In genomic region chr5:79025054-79025465, GRCh38 we compare ENCODE assay signal across 9 cellular contexts. TPM values are rescaled to one million over a fixed set of nuclear protein-coding genes. Genes with fewer than 3 reads are reported as not detected.
A peak's percentile ranks its signal among the peaks of the same experiment; 100 is the strongest.
DNase-seq lines count a peak whose midpoint lies in the region; ATAC-seq and TF ChIP-seq lines count a peak whose summit lies in the region.
"Had no signal": no experiment of that assay in that cellular context is flagged by ENCODE, and none has a peak within 500 bp of the region (broad histone marks: within the 10 kb centered on the region; RNA-seq: fewer than 3 reads in every experiment).

No MANE protein-coding gene starts in this region.

- H3K27me3 ChIP-seq in right atrium auricular region, result no peaks in the 10 kb centered on the region
- no peaks in the 10 kb centered on the region for H3K27me3 ChIP-seq in rectal smooth muscle tissue (ENCODE audit: control insufficient read depth, insufficient read depth, low read length)

- peak; percentile 55 for DNase-seq in DMS79 treated with DMSO at 0.1 percent for 48 hours (lab: John Stamatoyannopoulos, UW)
- peak; percentile 63 for DNase-seq in LoVo (ENCODE audit: low spot score)
- DNase-seq in amniotic epithelial cell (ENCODE audit: low read depth), result peak; percentile 54
- no peak for DNase-seq in right atrium auricular region (ENCODE audit: low spot score)

- TF ChIP-seq CTCF in right atrium auricular region (IDR thresholded peaks at IDR 0.05), result peak; percentile 86 to 97

- no peak overlapping the region for H3K9ac ChIP-seq in rectal smooth muscle tissue (ENCODE audit: low read length)

- no peaks in the 10 kb centered on the region for H3K36me3 ChIP-seq in right atrium auricular region
- H3K36me3 ChIP-seq in rectal smooth muscle tissue (ENCODE audit: control insufficient read depth, insufficient read depth, low read length), result no peaks in the 10 kb centered on the region

- H3K4me1 ChIP-seq in right atrium auricular region (peaks cover 0 to 6% of the 10 kb centered on the region in 2 donors), rectal smooth muscle tissue (ENCODE audit: control insufficient read depth, insufficient read depth, low read length) (peaks cover 12% of the 10 kb centered on the region)

- H3K4me3 ChIP-seq in right atrium auricular region, result peak overlapping the region; percentile 23 to 36
- peak overlapping the region; percentile 49 for H3K4me3 ChIP-seq in rectal smooth muscle tissue (ENCODE audit: low read length)

- no peak overlapping the region for H3K27ac ChIP-seq in right atrium auricular region
- peak overlapping the region; percentile 16 for H3K27ac ChIP-seq in rectal smooth muscle tissue (ENCODE audit: low read depth, low read length)
- H3K27ac ChIP-seq: epithelial cell of prostate had no signal

- ATAC-seq in SK-N-SH treated with all-trans-retinoic acid at 6 μM for 48 hours (peak; percentile 82), HG02623 (IDR thresholded peaks at IDR 0.05; ENCODE audit: unreplicated experiment) (no peak), HG03469 (IDR thresholded peaks at IDR 0.05; ENCODE audit: unreplicated experiment) (no peak)

- H3K9me3 ChIP-seq in right atrium auricular region, result no peaks in the 10 kb centered on the region

TF ChIP-seq in SK-N-SH treated with all-trans-retinoic acid at 6 μM for 48 hours, 23 proteins besides CTCF, POLR2A, EP300 and RAD21:
- TF ChIP-seq BACH2 (CRISPR knock-in tag; IDR thresholded peaks at IDR 0.05; ENCODE audit: borderline replicate concordance), result no peak
- TF ChIP-seq RARB (CRISPR knock-in tag; IDR thresholded peaks at IDR 0.05), result no peak
- TF ChIP-seq TSHZ2 (CRISPR knock-in tag; IDR thresholded peaks at IDR 0.05), result no peak
- no peak for TF ChIP-seq ZNF565 (CRISPR knock-in tag; conservative IDR thresholded peaks at IDR 0.05; ENCODE audit: low read depth)
- TF ChIP-seq ZFP30 (CRISPR knock-in tag; IDR thresholded peaks at IDR 0.05), result no peak
- TF ChIP-seq CREB5 (CRISPR knock-in tag; IDR thresholded peaks at IDR 0.05; ENCODE audit: low read depth), result no peak
- no peak for TF ChIP-seq ZNF8 (CRISPR knock-in tag; IDR thresholded peaks at IDR 0.05)
- no peak for TF ChIP-seq GLIS3 (CRISPR knock-in tag; IDR thresholded peaks at IDR 0.05)
- no peak for TF ChIP-seq OSR1 (CRISPR knock-in tag; IDR thresholded peaks at IDR 0.05)
- TF ChIP-seq PPARA (CRISPR knock-in tag; IDR thresholded peaks at IDR 0.05; ENCODE audit: borderline replicate concordance), result no peak
- TF ChIP-seq ZFP3 (CRISPR knock-in tag; IDR thresholded peaks at IDR 0.05), result no peak
TF ChIP-seq in SK-N-SH treated with all-trans-retinoic acid at 6 μM for 48 hours: peak in this region for 0.

RNA-seq across cellular contexts. Expression of gene ARSB, which starts 40.0 kb away (rescaled TPM):
- 10 to 100 TPM; 11.5 to 16.4 TPM for total RNA-seq in right atrium auricular region

RNA-seq across cellular contexts. Expression of gene DMGDH, which starts 44.4 kb away (rescaled TPM):
- total RNA-seq in right atrium auricular region, result 1 to 10 TPM; 1.3 to 4.0 TPM

RNA-seq across cellular contexts. Expression of gene BHMT2, which starts 44.5 kb away (rescaled TPM):
- 10 to 100 TPM in 1 of 2 donors, 1 to 10 TPM in 1; 8.1 to 17.1 TPM for total RNA-seq in right atrium auricular region
